Comparison of ENCODE assay signal across 27 cellular contexts in genomic region chr10:48404646-48405045, GRCh38.
A peak's percentile ranks its signal among the peaks of the same experiment; 100 is the strongest.
DNase-seq lines count a peak whose midpoint lies in the region; ATAC-seq, FAIRE-seq and TF ChIP-seq lines count a peak whose summit lies in the region.
"Had no signal": no experiment of that assay in that cellular context is flagged by ENCODE, and none has a peak within 500 bp of the region (broad histone marks: within the 10 kb centered on the region; RNA-seq: fewer than 3 reads in every experiment).

No MANE protein-coding gene starts in this region.

- WGBS in IMR-90 (ENCODE audit: extremely low coverage in 2 of 2, insufficient read length in 1 of 2), 2 experiments, result 40% methylated on average over 1 of the region's 4 CpGs; no CpG with 5 or more reads in 1 of the 2 experiments

- POLR2A ChIA-PET in IMR-90 (lab: Charles Lee; ENCODE audit: unreplicated experiment), result no interaction called here

- H3K4me3 ChIP-seq in IMR-90 (ENCODE audit: insufficient read depth, low read depth, low read length) (no peak overlapping the region), adipocyte (ENCODE audit: low read length) (no peak overlapping the region), fibroblast of the aortic adventitia (ENCODE audit: low read depth, low read length) (no peak overlapping the region), gastrocnemius medialis (no peak overlapping the region)
- H3K4me3 ChIP-seq: BLaER1 treated with 17β-estradiol and CSF1 and Interleukin-3, amounts not matched to agents 10 nM and 100 nM; transverse colon had no signal

- intact Hi-C loops in IMR-90 (cut with micrococcal nuclease) (no loop called here), gastrocnemius medialis (cut with DNase I; ENCODE audit: low total_unique reads) (no loop called here)

- H3K9me3 ChIP-seq in IMR-90 (ENCODE audit: control insufficient read depth, insufficient read depth, low read length) (no peaks in the 10 kb centered on the region), adipocyte (ENCODE audit: control insufficient read depth, low read length) (no peaks in the 10 kb centered on the region), gastrocnemius medialis (no peaks in the 10 kb centered on the region)
- H3K9me3 ChIP-seq: BLaER1 treated with 17β-estradiol and CSF1 and Interleukin-3, amounts not matched to agents 10 nM and 100 nM; transverse colon had no signal

- peak overlapping the region; percentile 55 for H2BK5ac ChIP-seq in IMR-90 (ENCODE audit: low read depth, low read length, poor library complexity, severe bottlenecking)

- dilution Hi-C loops in IMR-90 (cut with HindIII; ENCODE audit: low sequenced_read_pairs, unreplicated experiment), result no loop called here

- H3K4me2 ChIP-seq in IMR-90 (ENCODE audit: low read depth, low read length), result no peak overlapping the region
- H3K4me2 ChIP-seq: BLaER1 treated with 17β-estradiol and CSF1 and Interleukin-3, amounts not matched to agents 10 nM and 100 nM had no signal

- no peak overlapping the region for H3K23ac ChIP-seq in IMR-90 (ENCODE audit: low read depth, low read length)

- peak overlapping the region; percentile 34; the same call in 1 of the 2 replicates for H3K4ac ChIP-seq in IMR-90 (ENCODE audit: low read depth, low read length)

- H3K36me3 ChIP-seq in IMR-90 (ENCODE audit: control insufficient read depth, insufficient read depth, low read length) (no peaks in the 10 kb centered on the region), adipocyte (ENCODE audit: control insufficient read depth, insufficient read depth, low read length, severe bottlenecking) (no peaks in the 10 kb centered on the region), gastrocnemius medialis (peaks cover 0 to 2% of the 10 kb centered on the region in 2 donors)

- H3K27me3 ChIP-seq in IMR-90 (ENCODE audit: control insufficient read depth, insufficient read depth, low read length) (no peaks in the 10 kb centered on the region), adipocyte (replicated peaks; ENCODE audit: control insufficient read depth, insufficient read depth, low read length) (no peaks in the 10 kb centered on the region), gastrocnemius medialis (no peaks in the 10 kb centered on the region)
- H3K27me3 ChIP-seq: BLaER1 treated with 17β-estradiol and CSF1 and Interleukin-3, amounts not matched to agents 10 nM and 100 nM; transverse colon had no signal

- no peak overlapping the region for H3K14ac ChIP-seq in IMR-90 (replicated peaks; ENCODE audit: low read depth, low read length)

- FAIRE-seq in frontal cortex (lab: Jason Lieb, UNC), result no peak
- FAIRE-seq: GM12892 had no signal

- TF ChIP-seq RAD21 in IMR-90 (IDR thresholded peaks at IDR 0.05; ENCODE audit: low read length), result no peak

- no peak overlapping the region for H4K91ac ChIP-seq in IMR-90 (ENCODE audit: insufficient read depth, low read depth, low read length)

- TF ChIP-seq POLR2A in IMR-90 (IDR thresholded peaks at IDR 0.05; ENCODE audit: low read depth, low read length) (no peak), gastrocnemius medialis (IDR thresholded peaks at IDR 0.05) (no peak)

- no peak overlapping the region for H2BK120ac ChIP-seq in IMR-90 (ENCODE audit: low read depth, low read length)

- DNase-seq in AG09319 (ENCODE audit: extremely low read depth, low read depth) (peak; percentile 52), IMR-90 (peak; percentile 67), adipocyte (ENCODE audit: low read depth) (peak; percentile 81), fibroblast of the aortic adventitia (ENCODE audit: low read depth) (peak; percentile 39), frontal cortex (ENCODE audit: low spot score in 2 of 2) (no peak), HT-29 (ENCODE audit: low spot score) (no peak), gastrocnemius medialis (no peak)
- DNase-seq: ACHN; activated CD4-positive, alpha-beta T cell treated with anti-CD3 and anti-CD28 coated beads, Interleukin-2, amount 10 ng/mL, durations not matched to agents 7 days and 5 days; activated naive CD8-positive, alpha-beta T cell treated with anti-CD3 and anti-CD28 coated beads, Interleukin-2, amount 50 U/mL, for 24 hours; activated T-cell treated with anti-CD3 and anti-CD28 coated beads, Interleukin-2, amount 50 U/mL, for 24 hours; COR-L47; DMS53; NCI-H1417; NCI-H2081 treated with DMSO at 0.1 percent for 48 hours; NCI-H226; NCI-H69; nephron progenitor cell; stimulated activated CD4-positive, alpha-beta T cell treated with anti-CD3 and anti-CD28 coated beads, Interleukin-15, amount 100 ng/mL, for 24 hours; stimulated activated CD4-positive, alpha-beta T cell treated with anti-CD3 and anti-CD28 coated beads, Interleukin-4, amount 100 ng/mL, for 4 hours; T-cell; transverse colon had no signal

- no peak overlapping the region for H2AFZ ChIP-seq in IMR-90 (replicated peaks; ENCODE audit: low read length, poor library complexity)

- CTCF ChIA-PET in IMR-90 (lab: Yijun Ruan, JAX), result no interaction called here

- peaks cover 8 to 35% of the 10 kb centered on the region in 2 experiments; a peak in 3 of 4 replicates for H3K79me1 ChIP-seq in IMR-90 (ENCODE audit: low read depth in 1 of 2, low read length in 2 of 2)

- H3K9me1 ChIP-seq in IMR-90 (ENCODE audit: insufficient read depth, low read length), result peaks cover 14% of the 10 kb centered on the region

- H3K18ac ChIP-seq in IMR-90 (ENCODE audit: low read depth, low read length), result no peak overlapping the region

- H2AK9ac ChIP-seq in IMR-90 (replicated peaks; ENCODE audit: low read depth, low read length, poor library complexity), result no peak overlapping the region

- peak overlapping the region; percentile 31 to 63; a peak in 2 of 4 replicates for H4K8ac ChIP-seq in IMR-90 (ENCODE audit: low read depth in 2 of 2, low read length in 2 of 2)

- peak overlapping the region; percentile 78 for H3K27ac ChIP-seq in IMR-90 (ENCODE audit: insufficient read depth, low read length)
- H3K27ac ChIP-seq in gastrocnemius medialis, result no peak overlapping the region
- H3K27ac ChIP-seq: BLaER1 treated with 17β-estradiol and CSF1 and Interleukin-3, amounts not matched to agents 10 nM and 100 nM; transverse colon had no signal

- H2AK5ac ChIP-seq in IMR-90 (ENCODE audit: low read depth, low read length), result 0 out of 2 replicates have a peak overlapping the region, but pooled peaks have one; percentile 84

- peaks cover 11% of the 10 kb centered on the region; the same call in 1 of the 2 replicates for H4K20me1 ChIP-seq in IMR-90 (ENCODE audit: insufficient read depth, low read length)

- TF ChIP-seq CTCF in AG09319 (IDR thresholded peaks at IDR 0.05; ENCODE audit: low read depth, low read length), result no peak
- no peak for TF ChIP-seq CTCF in IMR-90 (conservative IDR thresholded peaks at IDR 0.05; ENCODE audit: low read depth, low read length)
- TF ChIP-seq CTCF in fibroblast of the aortic adventitia (IDR thresholded peaks at IDR 0.05; ENCODE audit: insufficient read depth, low read length), result no peak
- TF ChIP-seq CTCF in gastrocnemius medialis (IDR thresholded peaks at IDR 0.05 in 4 of 5, conservative IDR thresholded peaks at IDR 0.05 in 1 of 5), result no peak

- BruUV-seq in IMR-90 (replicated peaks; lab: Mats Ljungman, UMichigan), result no TSS peak

- peak overlapping the region; percentile 79; the same call in 1 of the 2 replicates for H2BK20ac ChIP-seq in IMR-90 (ENCODE audit: low read depth, low read length)

- H3K9ac ChIP-seq in IMR-90 (ENCODE audit: low read depth, low read length), result no peak overlapping the region
- H3K9ac ChIP-seq in adipocyte (ENCODE audit: low read length), result peak overlapping the region; percentile 39
- H3K9ac ChIP-seq: BLaER1 treated with 17β-estradiol and CSF1 and Interleukin-3, amounts not matched to agents 10 nM and 100 nM had no signal

- H3K4me1 ChIP-seq in IMR-90 (ENCODE audit: control insufficient read depth, insufficient read depth, low read length) (peaks cover 9% of the 10 kb centered on the region), adipocyte (ENCODE audit: control insufficient read depth, insufficient read depth, low read length) (peaks cover 46% of the 10 kb centered on the region), gastrocnemius medialis (peaks cover 6 to 9% of the 10 kb centered on the region in 2 donors)

- in situ Hi-C loops in IMR-90 (cut with MboI; ENCODE audit: low sequenced_read_pairs) (no loop called here), gastrocnemius medialis (cut with MboI; ENCODE audit: low sequenced_read_pairs in 4 of 4) (no loop called here)

- no peak overlapping the region; the same call in 1 of the 2 replicates for H4K5ac ChIP-seq in IMR-90 (ENCODE audit: low read depth, low read length)

- H3K56ac ChIP-seq in IMR-90 (ENCODE audit: extremely low read depth, insufficient read depth, low read length), result no peak overlapping the region

- no peak for ATAC-seq in IMR-90 (ENCODE audit: low read depth)
- ATAC-seq in gastrocnemius medialis, result no peak
- no peak for ATAC-seq in GM21381 (IDR thresholded peaks at IDR 0.05; ENCODE audit: unreplicated experiment)
- ATAC-seq: activated naive CD8-positive, alpha-beta T cell treated with anti-CD3 and anti-CD28 coated beads, Interleukin-2, amount 50 U/mL, for 24 hours; esophagus mucosa; T-cell; WTC11 had no signal

- peak overlapping the region; percentile 37; the same call in 1 of the 3 replicates for H2BK15ac ChIP-seq in IMR-90 (ENCODE audit: low read depth, low read length)

TF ChIP-seq in IMR-90, 13 proteins besides CTCF, POLR2A, EP300 and RAD21:
- TF ChIP-seq BHLHE40 (IDR thresholded peaks at IDR 0.05; ENCODE audit: low read depth, low read length), result no peak
- peak; percentile 95 for TF ChIP-seq CEBPB (IDR thresholded peaks at IDR 0.05; ENCODE audit: low read depth, low read length)

Comparison
In these comparisons a context has a peak if more than half of its experiments do, and no peak if none do; other contexts are left out.
1. DNase-seq: peak in AG09319 (single experiment), IMR-90 (single experiment), adipocyte (single experiment) and fibroblast of the aortic adventitia (single experiment); none in frontal cortex (0 of 2), HT-29 (single experiment) and gastrocnemius medialis (0 of 2).